8 cellular contexts compared by ENCODE assay signal in the genomic region with DNA sequence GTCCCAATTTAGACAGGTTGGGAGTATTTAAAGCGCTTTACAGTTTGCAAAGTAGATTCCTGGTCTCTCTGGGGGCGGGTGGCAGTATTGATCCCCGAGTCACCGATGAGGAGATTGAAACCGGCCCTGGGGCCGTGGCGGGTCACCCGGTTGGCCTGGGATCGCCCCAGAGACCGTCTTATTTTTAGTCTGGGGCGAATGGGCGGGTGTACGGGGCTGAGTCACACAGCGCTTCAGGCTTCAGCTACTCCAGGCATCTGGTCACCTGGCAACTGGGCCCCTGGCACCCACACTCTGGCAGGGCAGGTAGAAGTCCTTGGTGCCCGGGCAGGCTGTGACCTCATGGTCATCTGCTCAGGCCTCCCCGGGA. TPM values are rescaled to one million over a fixed set of nuclear protein-coding genes. Genes with fewer than 3 reads are reported as not detected.
A peak's percentile ranks its signal among the peaks of the same experiment; 100 is the strongest.
DNase-seq lines count a peak whose midpoint lies in the region; ATAC-seq and TF ChIP-seq lines count a peak whose summit lies in the region.

No MANE protein-coding gene starts in this region.

- no peak overlapping the region for H2BK5ac ChIP-seq in mesendoderm (ENCODE audit: low read length)

- peak overlapping the region; percentile 20 for H3K18ac ChIP-seq in mesendoderm (ENCODE audit: low read length)

- H2AK5ac ChIP-seq in mesendoderm (ENCODE audit: low read length): no peak overlapping the region

- ATAC-seq in HG03280 (IDR thresholded peaks at IDR 0.05; ENCODE audit: unreplicated experiment): peak; percentile 9
- ATAC-seq in HG03045 (IDR thresholded peaks at IDR 0.05; ENCODE audit: unreplicated experiment): no peak
- ATAC-seq in HG03442 (IDR thresholded peaks at IDR 0.05; ENCODE audit: unreplicated experiment): no peak

- intact Hi-C loops in testis (cut with DNase I; ENCODE audit: low total_unique reads): loop anchor here (10.0 kb wide), 1 partner anchor 64 kb away; no protein-coding TSS in a partner anchor

- no peak overlapping the region for H4K8ac ChIP-seq in mesendoderm (ENCODE audit: low read depth, low read length)

- H3K4ac ChIP-seq in mesendoderm (ENCODE audit: low read depth, low read length): peak overlapping the region; percentile 61

- no CpG with 5 or more reads among the region's 16 CpGs for WGBS in mesendoderm (ENCODE audit: extremely low coverage, insufficient coverage, low lambda C conversion rate)
- 0 to 3% methylated on average over 12 to 16 of the region's 16 CpGs for WGBS in testis, 2 donors

- no peak overlapping the region for H2BK15ac ChIP-seq in mesendoderm (replicated peaks; ENCODE audit: low read depth)

- DNase-seq in GM03348 (ENCODE audit: low spot score): peak; percentile 82
- DNase-seq in mesendoderm: peak; percentile 67
- DNase-seq in testis: peak; percentile 51

- H3K23ac ChIP-seq in mesendoderm (ENCODE audit: low read length): no peak overlapping the region

- H3K9ac ChIP-seq in endocrine pancreas (ENCODE audit: control insufficient read depth, insufficient read depth, low read length) (peak overlapping the region; percentile 97), mesendoderm (ENCODE audit: low read length) (peak overlapping the region; percentile 88)

- H3K79me1 ChIP-seq in mesendoderm (ENCODE audit: low read length): peaks cover 16% of the 10 kb centered on the region

- H3K9me3 ChIP-seq in endocrine pancreas (ENCODE audit: control insufficient read depth, low read length) (no peaks in the 10 kb centered on the region), testis (no peaks in the 10 kb centered on the region)

- H3K27ac ChIP-seq in VCaP (peak overlapping the region; percentile 91), mesendoderm (ENCODE audit: low read depth, low read length) (peak overlapping the region; percentile 89), testis (peak overlapping the region; percentile 77 to 89)

- peaks cover 19% of the 10 kb centered on the region for H3K79me2 ChIP-seq in mesendoderm (ENCODE audit: control insufficient read depth, insufficient read depth, low read length)

- TF ChIP-seq POLR2A in testis (IDR thresholded peaks at IDR 0.05): no peak

- H3K27me3 ChIP-seq in endocrine pancreas (ENCODE audit: control insufficient read depth, insufficient read depth, low read length): no peaks in the 10 kb centered on the region
- no peaks in the 10 kb centered on the region for H3K27me3 ChIP-seq in mesendoderm (ENCODE audit: insufficient read depth, low read length, poor library complexity)
- no peaks in the 10 kb centered on the region for H3K27me3 ChIP-seq in testis

- H3K36me3 ChIP-seq in endocrine pancreas (ENCODE audit: control insufficient read depth, insufficient read depth, low read length): peaks cover 8% of the 10 kb centered on the region
- H3K36me3 ChIP-seq in mesendoderm (ENCODE audit: control insufficient read depth, insufficient read depth, low read length): peaks cover 2% of the 10 kb centered on the region
- H3K36me3 ChIP-seq in testis (ENCODE audit: low read depth, missing control alignments): no peaks in the 10 kb centered on the region

- H3K4me3 ChIP-seq in endocrine pancreas (ENCODE audit: control insufficient read depth, insufficient read depth, low read length) (no peak overlapping the region), mesendoderm (ENCODE audit: low read length) (peak overlapping the region; percentile 79), testis (peak overlapping the region; percentile 80 to 83)

- no peak overlapping the region for H2BK120ac ChIP-seq in mesendoderm (ENCODE audit: low read depth, low read length)

- TF ChIP-seq CTCF in VCaP (conservative IDR thresholded peaks at IDR 0.05): no peak
- no peak for TF ChIP-seq CTCF in testis (IDR thresholded peaks at IDR 0.05)

- H3K4me1 ChIP-seq in endocrine pancreas (ENCODE audit: control insufficient read depth, insufficient read depth, low read length): no peaks in the 10 kb centered on the region
- H3K4me1 ChIP-seq in mesendoderm (ENCODE audit: control insufficient read depth, low read depth, low read length): peaks cover 3% of the 10 kb centered on the region
- peaks cover 33% of the 10 kb centered on the region for H3K4me1 ChIP-seq in testis

- H3K4me2 ChIP-seq in mesendoderm (ENCODE audit: low read length): peak overlapping the region; percentile 71

- H3K56ac ChIP-seq in mesendoderm (ENCODE audit: low read length): peak overlapping the region; percentile 97

- H4K5ac ChIP-seq in mesendoderm (ENCODE audit: low read length): no peak overlapping the region

RNA-seq across cellular contexts. Expression of a gene that starts 0.7 kb away (rescaled TPM):
- polyA plus RNA-seq in mesendoderm (2013, experiment 1 of 2): 2.6 TPM
- polyA plus RNA-seq in mesendoderm (2013, experiment 2 of 2): 2.5 TPM
- 10 to 100 TPM; 28.5 to 29.4 TPM for total RNA-seq in testis
- polyA plus RNA-seq in testis (ENCODE audit: insufficient read depth, low read depth, low replicate concordance): 7.5 TPM

RNA-seq across cellular contexts. Expression of a gene that starts 2.6 kb away (rescaled TPM):
- 198 TPM for polyA plus RNA-seq in mesendoderm (2013, experiment 1 of 2)
- 204 TPM for polyA plus RNA-seq in mesendoderm (2013, experiment 2 of 2)
- 100 to 1,000 TPM; 317 to 351 TPM for total RNA-seq in testis
- polyA plus RNA-seq in testis (ENCODE audit: insufficient read depth, low read depth, low replicate concordance): 383 TPM

RNA-seq across cellular contexts. Expression of a gene that starts 35.7 kb away (rescaled TPM):
- polyA plus RNA-seq in mesendoderm (2013, experiment 1 of 2): 30.6 TPM
- 31.0 TPM for polyA plus RNA-seq in mesendoderm (2013, experiment 2 of 2)
- 10 to 100 TPM; 40.0 to 46.8 TPM for total RNA-seq in testis
- polyA plus RNA-seq in testis (ENCODE audit: insufficient read depth, low read depth, low replicate concordance): 24.2 TPM

RNA-seq across cellular contexts. Expression of a gene that starts 53.7 kb away (rescaled TPM):
- 24.2 TPM for polyA plus RNA-seq in mesendoderm (2013, experiment 1 of 2)
- polyA plus RNA-seq in mesendoderm (2013, experiment 2 of 2): 25.3 TPM
- total RNA-seq in testis: 10 to 100 TPM; 56.9 to 97.9 TPM
- 34.0 TPM for polyA plus RNA-seq in testis (ENCODE audit: insufficient read depth, low read depth, low replicate concordance)

RNA-seq across cellular contexts. Expression of a gene that starts 54.0 kb away (rescaled TPM):
- 9.8 TPM for polyA plus RNA-seq in mesendoderm (2013, experiment 1 of 2)
- polyA plus RNA-seq in mesendoderm (2013, experiment 2 of 2): 9.7 TPM
- total RNA-seq in testis: 10 to 100 TPM; 25.0 to 27.7 TPM
- 20.3 TPM for polyA plus RNA-seq in testis (ENCODE audit: insufficient read depth, low read depth, low replicate concordance)
